ENCODE assay signal across 1 cellular context in genomic region chr19:6516018-6516658, GRCh38.
TF ChIP-seq lines count a peak whose summit lies in the region.

No MANE protein-coding gene starts in this region.

TF ChIP-seq in GM23338, 12 proteins besides CTCF, POLR2A, EP300 and RAD21 (continued from another document):
- TF ChIP-seq, protein P1, sequence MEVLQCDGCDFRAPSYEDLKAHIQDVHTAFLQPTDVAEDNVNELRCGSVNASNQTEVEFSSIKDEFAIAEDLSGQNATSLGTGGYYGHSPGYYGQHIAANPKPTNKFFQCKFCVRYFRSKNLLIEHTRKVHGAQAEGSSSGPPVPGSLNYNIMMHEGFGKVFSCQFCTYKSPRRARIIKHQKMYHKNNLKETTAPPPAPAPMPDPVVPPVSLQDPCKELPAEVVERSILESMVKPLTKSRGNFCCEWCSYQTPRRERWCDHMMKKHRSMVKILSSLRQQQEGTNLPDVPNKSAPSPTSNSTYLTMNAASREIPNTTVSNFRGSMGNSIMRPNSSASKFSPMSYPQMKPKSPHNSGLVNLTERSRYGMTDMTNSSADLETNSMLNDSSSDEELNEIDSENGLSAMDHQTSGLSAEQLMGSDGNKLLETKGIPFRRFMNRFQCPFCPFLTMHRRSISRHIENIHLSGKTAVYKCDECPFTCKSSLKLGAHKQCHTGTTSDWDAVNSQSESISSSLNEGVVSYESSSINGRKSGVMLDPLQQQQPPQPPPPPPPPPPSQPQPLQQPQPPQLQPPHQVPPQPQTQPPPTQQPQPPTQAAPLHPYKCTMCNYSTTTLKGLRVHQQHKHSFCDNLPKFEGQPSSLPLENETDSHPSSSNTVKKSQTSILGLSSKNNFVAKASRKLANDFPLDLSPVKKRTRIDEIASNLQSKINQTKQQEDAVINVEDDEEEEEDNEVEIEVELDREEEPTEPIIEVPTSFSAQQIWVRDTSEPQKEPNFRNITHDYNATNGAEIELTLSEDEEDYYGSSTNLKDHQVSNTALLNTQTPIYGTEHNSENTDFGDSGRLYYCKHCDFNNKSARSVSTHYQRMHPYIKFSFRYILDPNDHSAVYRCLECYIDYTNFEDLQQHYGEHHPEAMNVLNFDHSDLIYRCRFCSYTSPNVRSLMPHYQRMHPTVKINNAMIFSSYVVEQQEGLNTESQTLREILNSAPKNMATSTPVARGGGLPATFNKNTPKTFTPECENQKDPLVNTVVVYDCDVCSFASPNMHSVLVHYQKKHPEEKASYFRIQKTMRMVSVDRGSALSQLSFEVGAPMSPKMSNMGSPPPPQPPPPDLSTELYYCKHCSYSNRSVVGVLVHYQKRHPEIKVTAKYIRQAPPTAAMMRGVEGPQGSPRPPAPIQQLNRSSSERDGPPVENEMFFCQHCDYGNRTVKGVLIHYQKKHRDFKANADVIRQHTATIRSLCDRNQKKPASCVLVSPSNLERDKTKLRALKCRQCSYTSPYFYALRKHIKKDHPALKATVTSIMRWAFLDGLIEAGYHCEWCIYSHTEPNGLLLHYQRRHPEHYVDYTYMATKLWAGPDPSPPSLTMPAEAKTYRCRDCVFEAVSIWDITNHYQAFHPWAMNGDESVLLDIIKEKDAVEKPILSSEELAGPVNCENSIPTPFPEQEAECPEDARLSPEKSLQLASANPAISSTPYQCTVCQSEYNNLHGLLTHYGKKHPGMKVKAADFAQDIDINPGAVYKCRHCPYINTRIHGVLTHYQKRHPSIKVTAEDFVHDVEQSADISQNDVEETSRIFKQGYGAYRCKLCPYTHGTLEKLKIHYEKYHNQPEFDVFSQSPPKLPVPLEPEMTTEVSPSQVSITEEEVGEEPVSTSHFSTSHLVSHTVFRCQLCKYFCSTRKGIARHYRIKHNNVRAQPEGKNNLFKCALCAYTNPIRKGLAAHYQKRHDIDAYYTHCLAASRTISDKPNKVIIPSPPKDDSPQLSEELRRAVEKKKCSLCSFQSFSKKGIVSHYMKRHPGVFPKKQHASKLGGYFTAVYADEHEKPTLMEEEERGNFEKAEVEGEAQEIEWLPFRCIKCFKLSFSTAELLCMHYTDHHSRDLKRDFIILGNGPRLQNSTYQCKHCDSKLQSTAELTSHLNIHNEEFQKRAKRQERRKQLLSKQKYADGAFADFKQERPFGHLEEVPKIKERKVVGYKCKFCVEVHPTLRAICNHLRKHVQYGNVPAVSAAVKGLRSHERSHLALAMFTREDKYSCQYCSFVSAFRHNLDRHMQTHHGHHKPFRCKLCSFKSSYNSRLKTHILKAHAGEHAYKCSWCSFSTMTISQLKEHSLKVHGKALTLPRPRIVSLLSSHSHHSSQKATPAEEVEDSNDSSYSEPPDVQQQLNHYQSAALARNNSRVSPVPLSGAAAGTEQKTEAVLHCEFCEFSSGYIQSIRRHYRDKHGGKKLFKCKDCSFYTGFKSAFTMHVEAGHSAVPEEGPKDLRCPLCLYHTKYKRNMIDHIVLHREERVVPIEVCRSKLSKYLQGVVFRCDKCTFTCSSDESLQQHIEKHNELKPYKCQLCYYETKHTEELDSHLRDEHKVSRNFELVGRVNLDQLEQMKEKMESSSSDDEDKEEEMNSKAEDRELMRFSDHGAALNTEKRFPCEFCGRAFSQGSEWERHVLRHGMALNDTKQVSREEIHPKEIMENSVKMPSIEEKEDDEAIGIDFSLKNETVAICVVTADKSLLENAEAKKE (CRISPR knock-in tag; IDR thresholded peaks at IDR 0.05), result no peak
